17 cellular contexts compared by ENCODE assay signal in genomic region chr20:39909447-39909846, GRCh38.
A peak's percentile ranks its signal among the peaks of the same experiment; 100 is the strongest.
DNase-seq lines count a peak whose midpoint lies in the region; ATAC-seq and TF ChIP-seq lines count a peak whose summit lies in the region.
"Had no signal": no experiment of that assay in that cellular context is flagged by ENCODE, and none has a peak within 500 bp of the region (broad histone marks: within the 10 kb centered on the region; RNA-seq: fewer than 3 reads in every experiment).

No MANE protein-coding gene starts in this region.

- no peaks in the 10 kb centered on the region for H3K36me3 ChIP-seq in SJCRH30
- H3K36me3 ChIP-seq in naive thymus-derived CD4-positive, alpha-beta T cell (ENCODE audit: control insufficient read depth in 2 of 3, insufficient read depth in 3 of 3, low read length in 3 of 3) = no peaks in the 10 kb centered on the region
- no peaks in the 10 kb centered on the region for H3K36me3 ChIP-seq in upper lobe of left lung
- H3K36me3 ChIP-seq: Peyer's patch had no signal

- 69% methylated on average over 4 of the region's 4 CpGs for WGBS in upper lobe of left lung, 2 donors

- H3K4me3 ChIP-seq in SJCRH30 = no peak overlapping the region
- H3K4me3 ChIP-seq in naive thymus-derived CD4-positive, alpha-beta T cell (ENCODE audit: low read length) = no peak overlapping the region
- H3K4me3 ChIP-seq in upper lobe of left lung = no peak overlapping the region
- H3K4me3 ChIP-seq: Peyer's patch, skin epidermis had no signal

- H3K36me3 Mint-ChIP-seq in naive thymus-derived CD4-positive, alpha-beta T cell = no peaks in the 10 kb centered on the region
- H3K36me3 Mint-ChIP-seq: T-cell had no signal

- peak overlapping the region; percentile 87 for H3K27ac ChIP-seq in SJCRH30
- H3K27ac ChIP-seq in naive thymus-derived CD4-positive, alpha-beta T cell (ENCODE audit: low read depth, low read length) = no peak overlapping the region
- H3K27ac ChIP-seq in upper lobe of left lung = no peak overlapping the region
- H3K27ac ChIP-seq: Peyer's patch had no signal

- H3K9me3 ChIP-seq in SJCRH30 (replicated peaks) (no peaks in the 10 kb centered on the region), upper lobe of left lung (no peaks in the 10 kb centered on the region)
- no peaks in the 10 kb centered on the region for H3K9me3 ChIP-seq in naive thymus-derived CD4-positive, alpha-beta T cell (ENCODE audit: control insufficient read depth in 2 of 3, low read length in 3 of 3)
- H3K9me3 ChIP-seq: Peyer's patch had no signal

- DNase-seq in SJCRH30 (peak; percentile 54 to 83), head of caudate nucleus (peak in 29 of 42 donors; percentile 5 to 56 (median 21)), upper lobe of left lung (peak in 1 of 2 donors; percentile 23)
- DNase-seq in naive thymus-derived CD4-positive, alpha-beta T cell = no peak
- DNase-seq in stimulated activated CD4-positive, alpha-beta T cell treated with anti-CD3 and anti-CD28 coated beads, Interleukin-4, amount 100 ng/mL, for 1 hour = no peak
- DNase-seq: amniotic stem cell, DMS153, foreskin fibroblast, NCI-H146, NCI-H524 treated with DMSO at 0.1 percent for 48 hours, T-cell had no signal

- ATAC-seq in naive thymus-derived CD4-positive, alpha-beta T cell = peak; percentile 34
- peak; percentile 67 to 87 for ATAC-seq in upper lobe of left lung (ENCODE audit: low FRiP score in 2 of 2)
- ATAC-seq in GM21825 (IDR thresholded peaks at IDR 0.05; ENCODE audit: unreplicated experiment) = no peak
- ATAC-seq in SK-N-SH treated with all-trans-retinoic acid at 6 μM for 48 hours = no peak
- ATAC-seq: activated T-helper 17 cell treated with anti-CD3 and anti-CD28 coated beads, Interleukin-2, amount 50 U/mL, for 72 hours; T-cell had no signal

- H3K9me3 Mint-ChIP-seq in naive thymus-derived CD4-positive, alpha-beta T cell = peaks cover 0 to 6% (median 0%) of the 10 kb centered on the region in 11 donors
- H3K9me3 Mint-ChIP-seq: activated T-helper 17 cell treated with anti-CD3 and anti-CD28 coated beads, Interleukin-2, amount 50 U/mL, for 72 hours; stimulated activated naive CD8-positive, alpha-beta T cell treated with anti-CD3 and anti-CD28 coated beads, Interleukin-15, Interleukin-2, amounts not matched to agents 100 ng/mL and 50 ng/mL, for 24 hours; T-cell had no signal

- no peak overlapping the region for H3K27ac Mint-ChIP-seq in naive thymus-derived CD4-positive, alpha-beta T cell
- H3K27ac Mint-ChIP-seq: activated T-helper 17 cell treated with anti-CD3 and anti-CD28 coated beads, Interleukin-2, amount 50 U/mL, for 72 hours; stimulated activated naive CD8-positive, alpha-beta T cell treated with anti-CD3 and anti-CD28 coated beads, Interleukin-15, Interleukin-2, amounts not matched to agents 100 ng/mL and 50 ng/mL, for 24 hours; T-cell had no signal

- H3K4me1 ChIP-seq in SJCRH30 (peaks cover 45% of the 10 kb centered on the region), upper lobe of left lung (no peaks in the 10 kb centered on the region)
- no peaks in the 10 kb centered on the region for H3K4me1 ChIP-seq in naive thymus-derived CD4-positive, alpha-beta T cell (ENCODE audit: control insufficient read depth in 2 of 2, insufficient read depth in 2 of 2, low read length in 2 of 2)
- H3K4me1 ChIP-seq: Peyer's patch had no signal

- no peak overlapping the region for H3K4me3 Mint-ChIP-seq in naive thymus-derived CD4-positive, alpha-beta T cell
- H3K4me3 Mint-ChIP-seq: activated T-helper 17 cell treated with anti-CD3 and anti-CD28 coated beads, Interleukin-2, amount 50 U/mL, for 72 hours; stimulated activated naive CD8-positive, alpha-beta T cell treated with anti-CD3 and anti-CD28 coated beads, Interleukin-15, Interleukin-2, amounts not matched to agents 100 ng/mL and 50 ng/mL, for 24 hours; T-cell had no signal

- CTCF ChIA-PET in naive thymus-derived CD4-positive, alpha-beta T cell (lab: Charles Lee) = no interaction called here

- no peak for TF ChIP-seq EP300 in upper lobe of left lung (IDR thresholded peaks at IDR 0.05)

- H3K27me3 Mint-ChIP-seq in naive thymus-derived CD4-positive, alpha-beta T cell = peaks cover 0 to 14% (median 5%) of the 10 kb centered on the region in 5 donors
- H3K27me3 Mint-ChIP-seq: activated T-helper 17 cell treated with anti-CD3 and anti-CD28 coated beads, Interleukin-2, amount 50 U/mL, for 72 hours; stimulated activated naive CD8-positive, alpha-beta T cell treated with anti-CD3 and anti-CD28 coated beads, Interleukin-15, Interleukin-2, amounts not matched to agents 100 ng/mL and 50 ng/mL, for 24 hours had no signal

- TF ChIP-seq POLR2A in upper lobe of left lung (IDR thresholded peaks at IDR 0.05) = no peak

- intact Hi-C loops in head of caudate nucleus (cut with DNase I) = no loop called here
- intact Hi-C loops in naive thymus-derived CD4-positive, alpha-beta T cell (cut with micrococcal nuclease) = no loop called here

- TF ChIP-seq CTCF in upper lobe of left lung (IDR thresholded peaks at IDR 0.05) = no peak

- H3K4me1 Mint-ChIP-seq in naive thymus-derived CD4-positive, alpha-beta T cell = peaks cover 0 to 1% (median 0%) of the 10 kb centered on the region in 7 donors
- H3K4me1 Mint-ChIP-seq: activated T-helper 17 cell treated with anti-CD3 and anti-CD28 coated beads, Interleukin-2, amount 50 U/mL, for 72 hours; T-cell had no signal

- H3K27me3 ChIP-seq in SJCRH30 (no peaks in the 10 kb centered on the region), upper lobe of left lung (no peaks in the 10 kb centered on the region)
- no peaks in the 10 kb centered on the region for H3K27me3 ChIP-seq in naive thymus-derived CD4-positive, alpha-beta T cell (ENCODE audit: control insufficient read depth in 2 of 2, insufficient read depth in 2 of 2, low read length in 2 of 2)
- H3K27me3 ChIP-seq: Peyer's patch had no signal

- POLR2A ChIA-PET in naive thymus-derived CD4-positive, alpha-beta T cell (lab: Charles Lee) = no interaction called here

TF ChIP-seq in SK-N-SH treated with all-trans-retinoic acid at 6 μM for 48 hours, 23 proteins besides CTCF, POLR2A, EP300 and RAD21:
- TF ChIP-seq ESRRG (CRISPR knock-in tag; IDR thresholded peaks at IDR 0.05) (no peak), ZFP30 (CRISPR knock-in tag; IDR thresholded peaks at IDR 0.05) (no peak), ISL1 (CRISPR knock-in tag; IDR thresholded peaks at IDR 0.05) (no peak), CSDC2 (CRISPR knock-in tag; IDR thresholded peaks at IDR 0.05) (no peak), RARB (CRISPR knock-in tag; IDR thresholded peaks at IDR 0.05) (no peak), OSR1 (CRISPR knock-in tag; IDR thresholded peaks at IDR 0.05) (no peak)
- TF ChIP-seq, protein P1, sequence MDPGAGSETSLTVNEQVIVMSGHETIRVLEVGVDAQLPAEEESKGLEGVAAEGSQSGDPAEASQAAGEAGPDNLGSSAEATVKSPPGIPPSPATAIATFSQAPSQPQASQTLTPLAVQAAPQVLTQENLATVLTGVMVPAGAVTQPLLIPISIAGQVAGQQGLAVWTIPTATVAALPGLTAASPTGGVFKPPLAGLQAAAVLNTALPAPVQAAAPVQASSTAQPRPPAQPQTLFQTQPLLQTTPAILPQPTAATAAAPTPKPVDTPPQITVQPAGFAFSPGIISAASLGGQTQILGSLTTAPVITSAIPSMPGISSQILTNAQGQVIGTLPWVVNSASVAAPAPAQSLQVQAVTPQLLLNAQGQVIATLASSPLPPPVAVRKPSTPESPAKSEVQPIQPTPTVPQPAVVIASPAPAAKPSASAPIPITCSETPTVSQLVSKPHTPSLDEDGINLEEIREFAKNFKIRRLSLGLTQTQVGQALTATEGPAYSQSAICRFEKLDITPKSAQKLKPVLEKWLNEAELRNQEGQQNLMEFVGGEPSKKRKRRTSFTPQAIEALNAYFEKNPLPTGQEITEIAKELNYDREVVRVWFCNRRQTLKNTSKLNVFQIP (CRISPR knock-in tag; IDR thresholded peaks at IDR 0.05; ENCODE audit: borderline replicate concordance, low read depth) = no peak

Comparison
In these comparisons a context has a peak if more than half of its experiments do, and no peak if none do; other contexts are left out.
1. DNase-seq: peak in SJCRH30 (2 of 2) and head of caudate nucleus (29 of 42); none in naive thymus-derived CD4-positive, alpha-beta T cell (0 of 9) and stimulated activated CD4-positive, alpha-beta T cell treated with anti-CD3 and anti-CD28 coated beads, Interleukin-4, amount 100 ng/mL, for 1 hour (single experiment).
2. ATAC-seq: peak in naive thymus-derived CD4-positive, alpha-beta T cell (single experiment) and upper lobe of left lung (2 of 2); none in GM21825 (single experiment) and SK-N-SH treated with all-trans-retinoic acid at 6 μM for 48 hours (single experiment).